Comparison of ENCODE assay signal across 34 cellular contexts in the genomic region with DNA sequence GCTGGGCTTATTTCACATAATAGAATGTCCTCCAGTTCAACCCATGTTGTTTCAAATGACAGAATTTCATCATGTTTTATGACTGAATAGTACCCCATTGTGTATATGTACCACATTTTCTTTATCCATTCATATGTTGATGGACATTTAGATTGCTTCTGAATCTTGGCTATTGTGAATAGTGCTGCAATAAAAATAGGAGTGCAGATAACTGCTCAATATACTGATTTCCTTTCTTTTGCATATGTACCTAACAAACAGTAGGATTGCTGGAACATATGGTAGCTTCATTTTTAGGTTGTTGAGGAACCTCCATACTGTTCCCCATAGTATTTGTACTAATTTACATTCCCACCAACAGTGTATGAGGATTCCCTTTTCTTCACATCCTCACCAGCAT.
DNase-seq lines count a peak whose midpoint lies in the region; TF ChIP-seq lines count a peak whose summit lies in the region.
"Had no signal": no experiment of that assay in that cellular context is flagged by ENCODE, and none has a peak within 500 bp of the region (broad histone marks: within the 10 kb centered on the region; RNA-seq: fewer than 3 reads in every experiment).

No MANE protein-coding gene starts in this region.

- H3K27ac ChIP-seq in neural cell (ENCODE audit: low read length), result no peak overlapping the region
- no peak overlapping the region for H3K27ac ChIP-seq in Peyer's patch
- H3K27ac ChIP-seq: 22Rv1; A549; BLaER1; BLaER1 treated with 17β-estradiol and CSF1 and Interleukin-3, amounts not matched to agents 10 nM and 100 nM; C4-2B had no signal

- H3K4me1 ChIP-seq in Peyer's patch, result peaks cover 0 to 9% (median 0%) of the 10 kb centered on the region in 4 donors
- H3K4me1 ChIP-seq: A549; BLaER1; BLaER1 treated with 17β-estradiol and CSF1 and Interleukin-3, amounts not matched to agents 10 nM and 100 nM had no signal

- H3K36me3 ChIP-seq in neural cell (ENCODE audit: insufficient read depth, low read length) (no peaks in the 10 kb centered on the region), Peyer's patch (no peaks in the 10 kb centered on the region)
- H3K36me3 ChIP-seq: BE2C; BLaER1; BLaER1 treated with 17β-estradiol and CSF1 and Interleukin-3, amounts not matched to agents 10 nM and 100 nM had no signal

- no peak for TF ChIP-seq RAD21 in neural cell (conservative IDR thresholded peaks at IDR 0.05)

- H3K27me3 Mint-ChIP-seq in Calu3 (ENCODE audit: unreplicated experiment), result no peaks in the 10 kb centered on the region
- H3K27me3 Mint-ChIP-seq in endothelial cell (ENCODE audit: unreplicated experiment), result no peaks in the 10 kb centered on the region
- H3K27me3 Mint-ChIP-seq: B cell; CD4-positive, alpha-beta memory T cell; CD4-positive, alpha-beta T cell; CD4-positive, CD25-positive, alpha-beta regulatory T cell; CD8-positive, alpha-beta memory T cell had no signal

- H3K27me3 ChIP-seq in neural cell (ENCODE audit: insufficient read depth, low read depth, low read length) (no peaks in the 10 kb centered on the region), Peyer's patch (no peaks in the 10 kb centered on the region)
- H3K27me3 ChIP-seq: BE2C; BLaER1; BLaER1 treated with 17β-estradiol and CSF1 and Interleukin-3, amounts not matched to agents 10 nM and 100 nM had no signal

- TF ChIP-seq POLR2A in Peyer's patch (IDR thresholded peaks at IDR 0.05), result no peak

- peaks cover 37% of the 10 kb centered on the region for H3K4me1 Mint-ChIP-seq in Calu3 (ENCODE audit: low read depth, unreplicated experiment)
- H3K4me1 Mint-ChIP-seq in endothelial cell (ENCODE audit: unreplicated experiment), result no peaks in the 10 kb centered on the region
- H3K4me1 Mint-ChIP-seq: B cell; CD14-positive monocyte; CD4-positive, alpha-beta memory T cell; CD4-positive, CD25-positive, alpha-beta regulatory T cell; CD8-positive, alpha-beta memory T cell had no signal

- peak; percentile 29 for TF ChIP-seq EP300 in neural cell (conservative IDR thresholded peaks at IDR 0.05; ENCODE audit: poor library complexity, severe bottlenecking)

- no peaks in the 10 kb centered on the region for H3K79me2 ChIP-seq in neural cell (replicated peaks; ENCODE audit: insufficient read depth, low read length)

- H3K9me3 ChIP-seq in neural cell (ENCODE audit: low read length) (no peaks in the 10 kb centered on the region), Peyer's patch (no peaks in the 10 kb centered on the region)
- H3K9me3 ChIP-seq: BE2C, BLaER1, Caco-2 had no signal

- H4K20me1 ChIP-seq in neural cell (ENCODE audit: insufficient read depth), result no peaks in the 10 kb centered on the region
- H4K20me1 ChIP-seq: BLaER1; BLaER1 treated with 17β-estradiol and CSF1 and Interleukin-3, amounts not matched to agents 10 nM and 100 nM had no signal

- CTCF ChIA-PET in Calu3 (lab: Charles Lee), result no interaction called here

- no peaks in the 10 kb centered on the region for H3F3A ChIP-seq in neural cell (ENCODE audit: insufficient read depth, low read length, poor library complexity, severe bottlenecking)

- H3K36me3 Mint-ChIP-seq in Calu3 (ENCODE audit: insufficient read depth, unreplicated experiment), result no peaks in the 10 kb centered on the region
- no peaks in the 10 kb centered on the region for H3K36me3 Mint-ChIP-seq in endothelial cell (ENCODE audit: low read depth, unreplicated experiment)
- H3K36me3 Mint-ChIP-seq: CD14-positive monocyte; CD4-positive, alpha-beta memory T cell; CD4-positive, CD25-positive, alpha-beta regulatory T cell; CD8-positive, alpha-beta memory T cell; CD8-positive, alpha-beta T cell had no signal

- DNase-seq in NCI-H526 treated with DMSO at 0.1 percent for 48 hours (lab: John Stamatoyannopoulos, UW), result peak; percentile 97
- no peak for DNase-seq in NCI-H526 (lab: John Stamatoyannopoulos, UW)
- no peak for DNase-seq in Calu3
- peak; percentile 16 for DNase-seq in NCI-H69 (lab: John Stamatoyannopoulos, UW)
- DNase-seq in NCI-H1417 treated with DMSO at 0.1 percent for 48 hours (lab: John Stamatoyannopoulos, UW), result no peak
- no peak for DNase-seq in endothelial cell (ENCODE audit: low spot score)
- no peak for DNase-seq in Peyer's patch
- DNase-seq: 8988T; ACHN; AML-193; BE2C; C1 segment of cervical spinal cord; Caco-2; CD4-positive, alpha-beta memory T cell; CD4-positive, alpha-beta T cell; CD4-positive, CD25-positive, alpha-beta regulatory T cell; CD8-positive, alpha-beta memory T cell; CD8-positive, alpha-beta T cell; COR-L47; DMS 273 treated with DMSO at 0.1 percent for 48 hours; DMS153; DMS53; DMS79; DMS79 treated with DMSO at 0.1 percent for 48 hours; DND-41; EL had no signal

- intact Hi-C loops in Calu3 (cut with micrococcal nuclease; ENCODE audit: unreplicated experiment), result no loop called here

- H3K4me3 Mint-ChIP-seq in Calu3 (ENCODE audit: low read depth, unreplicated experiment) (no peak overlapping the region), endothelial cell (ENCODE audit: unreplicated experiment) (no peak overlapping the region)
- H3K4me3 Mint-ChIP-seq: B cell; CD14-positive monocyte; CD4-positive, alpha-beta memory T cell; CD4-positive, alpha-beta T cell; CD4-positive, CD25-positive, alpha-beta regulatory T cell; CD8-positive, alpha-beta memory T cell; CD8-positive, alpha-beta T cell had no signal

- BruUV-seq in Calu3 (replicated peaks; lab: Mats Ljungman, UMichigan), result no TSS peak

- H3K9me2 ChIP-seq in neural cell (ENCODE audit: insufficient read depth, low read length), result no peaks in the 10 kb centered on the region

- H3K9me3 Mint-ChIP-seq in Calu3 (ENCODE audit: low read depth, unreplicated experiment) (no peaks in the 10 kb centered on the region), endothelial cell (ENCODE audit: unreplicated experiment) (no peaks in the 10 kb centered on the region)

- no peak overlapping the region for H3K9ac ChIP-seq in neural cell (ENCODE audit: low read length)
- H3K9ac ChIP-seq: BLaER1; BLaER1 treated with 17β-estradiol and CSF1 and Interleukin-3, amounts not matched to agents 10 nM and 100 nM had no signal

- TF ChIP-seq CTCF in Calu3 (IDR thresholded peaks at IDR 0.05; ENCODE audit: unreplicated experiment), result no peak
- no peak for TF ChIP-seq CTCF in neural cell (IDR thresholded peaks at IDR 0.05; ENCODE audit: poor library complexity, severe bottlenecking)
- no peak for TF ChIP-seq CTCF in endothelial cell (IDR thresholded peaks at IDR 0.05; ENCODE audit: unreplicated experiment)
- no peak for TF ChIP-seq CTCF in Peyer's patch (IDR thresholded peaks at IDR 0.05)

- no peak overlapping the region for H3K4me2 ChIP-seq in neural cell (ENCODE audit: low read length)
- H3K4me2 ChIP-seq: BLaER1; BLaER1 treated with 17β-estradiol and CSF1 and Interleukin-3, amounts not matched to agents 10 nM and 100 nM had no signal

- H3K27ac Mint-ChIP-seq in Calu3 (ENCODE audit: unreplicated experiment), result peak overlapping the region; percentile 13
- H3K27ac Mint-ChIP-seq in endothelial cell (ENCODE audit: unreplicated experiment), result no peak overlapping the region
- H3K27ac Mint-ChIP-seq: B cell; CD14-positive monocyte; CD4-positive, alpha-beta memory T cell; CD4-positive, alpha-beta T cell; CD4-positive, CD25-positive, alpha-beta regulatory T cell; CD8-positive, alpha-beta memory T cell; CD8-positive, alpha-beta T cell had no signal

- H3K4me3 ChIP-seq in neural cell (ENCODE audit: low read length), result no peak overlapping the region
- no peak overlapping the region for H3K4me3 ChIP-seq in Peyer's patch
- H3K4me3 ChIP-seq: A549; BLaER1; BLaER1 treated with 17β-estradiol and CSF1 and Interleukin-3, amounts not matched to agents 10 nM and 100 nM had no signal

- H2AFZ ChIP-seq in neural cell (ENCODE audit: low read depth, low read length), result no peak overlapping the region

TF ChIP-seq in neural cell, 6 proteins besides CTCF, POLR2A, EP300 and RAD21:
- TF ChIP-seq TAF1 (IDR thresholded peaks at IDR 0.05; ENCODE audit: low read depth), result no peak

Comparison
In these comparisons a context has a peak if more than half of its experiments do, and no peak if none do; other contexts are left out.
1. DNase-seq: peak in NCI-H526 treated with DMSO at 0.1 percent for 48 hours (single experiment) and NCI-H69 (single experiment); none in NCI-H526 (0 of 2), Calu3 (single experiment), NCI-H1417 treated with DMSO at 0.1 percent for 48 hours (single experiment), endothelial cell (single experiment) and Peyer's patch (0 of 3).